27 cellular contexts compared by ENCODE assay signal in the genomic region with DNA sequence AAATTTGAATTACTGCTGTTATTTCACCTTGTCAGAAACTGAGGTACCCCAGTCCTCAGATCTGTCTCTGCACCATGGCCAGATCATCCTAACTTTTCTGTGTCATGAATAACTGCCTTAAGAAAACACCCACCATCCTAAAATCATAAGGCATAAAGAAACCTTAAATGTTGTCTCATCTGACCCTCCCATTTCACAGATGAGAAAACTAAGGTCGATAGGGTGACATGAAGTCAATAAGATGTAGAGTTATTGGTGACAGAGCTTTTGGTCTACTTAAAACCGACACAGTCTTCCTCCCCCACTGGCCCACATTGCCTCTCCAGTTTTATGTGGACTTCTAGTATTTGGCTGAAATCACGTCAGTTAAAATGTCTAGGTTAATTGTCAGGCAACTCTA.
"Had no signal": no experiment of that assay in that cellular context is flagged by ENCODE, and none has a peak within 500 bp of the region (broad histone marks: within the 10 kb centered on the region; RNA-seq: fewer than 3 reads in every experiment).

No MANE protein-coding gene starts in this region.

- H3K9me3 ChIP-seq: lower lobe of right lung, neutrophil, psoas muscle, sigmoid colon, spleen, stomach, testis, thyroid gland, transverse colon, upper lobe of left lung had no signal

- ATAC-seq: lower lobe of right lung; natural killer cell; psoas muscle; stimulated activated effector memory CD8-positive, alpha-beta T cell treated with anti-CD3 and anti-CD28 coated beads, Interleukin-12 subunit alpha, Interleukin-12 subunit beta, amount 100 ng/mL, for 72 hours had no signal

- DNase-seq: hypothalamus; immature natural killer cell; kidney; lower lobe of right lung; mammary epithelial cell; mesenchymal stem cell; naive B cell; natural killer cell; nephron progenitor cell; occipital lobe; psoas muscle; sigmoid colon; small intestine; spleen; stimulated activated CD4-positive, alpha-beta T cell treated with anti-CD3 and anti-CD28 coated beads, Interleukin-4, amount 100 ng/mL, for 24 hours; stimulated activated naive CD4-positive, alpha-beta T cell; stomach; testis; thyroid gland; transverse colon; upper lobe of left lung had no signal

- H3K36me3 ChIP-seq: lower lobe of right lung, neural progenitor cell, neutrophil, sigmoid colon, spleen, stomach, thyroid gland, transverse colon, upper lobe of left lung had no signal

- H3K4me1 Mint-ChIP-seq: immature natural killer cell, naive B cell, natural killer cell had no signal

- H3K4me3 Mint-ChIP-seq: immature natural killer cell; mesothelial cell of epicardium; naive B cell; natural killer cell; nephron progenitor cell; neural progenitor cell; stimulated activated effector memory CD8-positive, alpha-beta T cell treated with anti-CD3 and anti-CD28 coated beads, Interleukin-12 subunit alpha, Interleukin-12 subunit beta, amount 100 ng/mL, for 72 hours had no signal

- H3K4me1 ChIP-seq: lower lobe of right lung, spleen, stomach, testis, thyroid gland had no signal

- H3K4me3 ChIP-seq: lower lobe of right lung, neural progenitor cell, psoas muscle, sigmoid colon, spleen, stomach, testis, thyroid gland, transverse colon, upper lobe of left lung had no signal

- FAIRE-seq: islet of Langerhans, kidney, small intestine had no signal

- H3K9ac ChIP-seq: neural progenitor cell, parathyroid adenoma had no signal

- H3K4me2 ChIP-seq: neural progenitor cell had no signal

- H3K27me3 ChIP-seq: neural progenitor cell, neutrophil, sigmoid colon, spleen, stomach, testis, thyroid gland, transverse colon had no signal

- H2AFZ ChIP-seq: neural progenitor cell, parathyroid adenoma had no signal

- H3K27ac ChIP-seq: lower lobe of right lung, neural progenitor cell, neutrophil, parathyroid adenoma, sigmoid colon, spleen, stomach, testis, thyroid gland, transverse colon, upper lobe of left lung had no signal

- H3K36me3 Mint-ChIP-seq: immature natural killer cell, mesothelial cell of epicardium, naive B cell, natural killer cell had no signal

- H3K79me2 ChIP-seq: parathyroid adenoma had no signal

- H3K27ac Mint-ChIP-seq: immature natural killer cell; mesothelial cell of epicardium; naive B cell; natural killer cell; nephron progenitor cell; neural progenitor cell; stimulated activated effector memory CD8-positive, alpha-beta T cell treated with anti-CD3 and anti-CD28 coated beads, Interleukin-12 subunit alpha, Interleukin-12 subunit beta, amount 100 ng/mL, for 72 hours had no signal
